ENCODE assay signal across 16 cellular contexts in the genomic region with DNA sequence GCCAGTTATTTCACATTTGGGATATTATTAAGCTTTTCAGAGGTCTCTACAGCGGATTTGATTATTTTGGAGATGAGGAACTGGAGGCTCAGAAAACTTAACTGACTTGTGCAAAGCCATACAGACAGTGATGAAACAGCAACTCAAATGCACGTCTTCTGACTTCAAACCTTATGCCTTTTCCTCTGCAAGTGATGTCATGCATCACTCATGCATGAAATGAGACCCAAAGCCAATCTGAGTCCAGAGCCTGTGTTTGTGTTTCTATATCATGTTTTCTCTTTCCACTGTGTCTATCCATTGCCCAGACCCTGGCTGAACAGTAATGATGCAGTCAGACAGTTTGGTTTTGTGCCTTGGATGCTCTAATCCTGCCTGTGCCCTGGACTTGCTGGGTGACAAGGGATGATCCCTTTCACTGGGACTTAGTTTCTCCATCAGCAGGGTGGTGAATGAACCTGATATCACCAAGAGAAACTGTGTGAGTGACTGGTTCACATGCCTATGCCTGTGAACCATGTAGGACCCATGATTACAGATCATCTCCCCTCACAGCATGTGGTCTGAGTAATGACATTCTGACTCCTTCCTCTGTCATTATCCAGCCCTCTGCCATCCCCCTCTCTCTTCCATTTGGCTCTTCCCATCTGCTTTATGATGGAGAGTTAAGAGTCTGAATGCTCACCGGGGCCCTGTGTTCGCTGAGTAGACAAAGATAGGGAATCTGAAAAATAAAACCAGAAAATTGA. TPM values are rescaled to one million over a fixed set of nuclear protein-coding genes. Genes with fewer than 3 reads are reported as not detected.
A peak's percentile ranks its signal among the peaks of the same experiment; 100 is the strongest.
DNase-seq lines count a peak whose midpoint lies in the region; ATAC-seq and TF ChIP-seq lines count a peak whose summit lies in the region.
"Had no signal": no experiment of that assay in that cellular context is flagged by ENCODE, and none has a peak within 500 bp of the region (broad histone marks: within the 10 kb centered on the region; RNA-seq: fewer than 3 reads in every experiment).

No MANE protein-coding gene starts in this region.

- H3K4me1 Mint-ChIP-seq in stimulated activated naive CD8-positive, alpha-beta T cell treated with anti-CD3 and anti-CD28 coated beads, Interleukin-15, Interleukin-2, amounts not matched to agents 100 ng/mL and 50 ng/mL, for 24 hours (ENCODE audit: low read depth) = peaks cover 45% of the 10 kb centered on the region
- H3K4me1 Mint-ChIP-seq in stimulated activated naive CD8-positive, alpha-beta T cell treated with anti-CD3 and anti-CD28 coated beads, Interleukin-15, amount 100 ng/mL, for 72 hours = peaks cover 35% of the 10 kb centered on the region

- H3K27me3 Mint-ChIP-seq in stimulated activated naive CD8-positive, alpha-beta T cell treated with anti-CD3 and anti-CD28 coated beads, Interleukin-15, Interleukin-2, amounts not matched to agents 100 ng/mL and 50 ng/mL, for 24 hours = no peaks in the 10 kb centered on the region
- H3K27me3 Mint-ChIP-seq in stimulated activated naive CD8-positive, alpha-beta T cell treated with anti-CD3 and anti-CD28 coated beads, Interleukin-15, amount 100 ng/mL, for 72 hours = no peaks in the 10 kb centered on the region
- H3K27me3 Mint-ChIP-seq: effector memory CD8-positive, alpha-beta T cell had no signal

- H3K27ac ChIP-seq in foreskin keratinocyte (no peak overlapping the region), vagina (no peak overlapping the region)
- H3K27ac ChIP-seq: sigmoid colon had no signal

- H3K36me3 Mint-ChIP-seq in stimulated activated naive CD8-positive, alpha-beta T cell treated with anti-CD3 and anti-CD28 coated beads, Interleukin-15, Interleukin-2, amounts not matched to agents 100 ng/mL and 50 ng/mL, for 24 hours (ENCODE audit: low read depth) = peaks cover 30% of the 10 kb centered on the region

- peaks cover 8% of the 10 kb centered on the region for H3K27me3 ChIP-seq in foreskin keratinocyte
- H3K27me3 ChIP-seq in vagina = no peaks in the 10 kb centered on the region
- H3K27me3 ChIP-seq: sigmoid colon had no signal

- no peaks in the 10 kb centered on the region for H3K9me3 ChIP-seq in vagina
- H3K9me3 ChIP-seq: sigmoid colon had no signal

- no peaks in the 10 kb centered on the region for H3K36me3 ChIP-seq in vagina
- H3K36me3 ChIP-seq: sigmoid colon had no signal

- TF ChIP-seq POLR2A in vagina (IDR thresholded peaks at IDR 0.05) = no peak
- TF ChIP-seq POLR2A in GM18505 (IDR thresholded peaks at IDR 0.05; ENCODE audit: borderline replicate concordance, extremely low read depth, insufficient read depth, insufficient read length) = no peak

- H3K27ac Mint-ChIP-seq in stimulated activated naive CD8-positive, alpha-beta T cell treated with anti-CD3 and anti-CD28 coated beads, Interleukin-15, Interleukin-2, amounts not matched to agents 100 ng/mL and 50 ng/mL, for 24 hours = peak overlapping the region; percentile 67
- H3K27ac Mint-ChIP-seq in stimulated activated naive CD8-positive, alpha-beta T cell treated with anti-CD3 and anti-CD28 coated beads, Interleukin-15, amount 100 ng/mL, for 72 hours = peak overlapping the region in 1 of 2 donors; percentile 55
- H3K27ac Mint-ChIP-seq: effector memory CD8-positive, alpha-beta T cell had no signal

- peaks cover 5% of the 10 kb centered on the region for H3K9me3 Mint-ChIP-seq in stimulated activated naive CD8-positive, alpha-beta T cell treated with anti-CD3 and anti-CD28 coated beads, Interleukin-15, Interleukin-2, amounts not matched to agents 100 ng/mL and 50 ng/mL, for 24 hours
- peaks cover 7 to 10% of the 10 kb centered on the region in 2 donors for H3K9me3 Mint-ChIP-seq in stimulated activated naive CD8-positive, alpha-beta T cell treated with anti-CD3 and anti-CD28 coated beads, Interleukin-15, amount 100 ng/mL, for 72 hours
- H3K9me3 Mint-ChIP-seq: effector memory CD8-positive, alpha-beta T cell had no signal

- no peak for TF ChIP-seq CTCF in foreskin keratinocyte (conservative IDR thresholded peaks at IDR 0.05)
- no peak for TF ChIP-seq CTCF in vagina (IDR thresholded peaks at IDR 0.05)

- intact Hi-C loops in vagina (cut with DNase I) (no loop called here), Right ventricle myocardium inferior (cut with DNase I) (no loop called here)

- no peak overlapping the region for H3K4me3 ChIP-seq in vagina
- H3K4me3 ChIP-seq: sigmoid colon had no signal

- no peak for DNase-seq in stimulated activated naive CD8-positive, alpha-beta T cell treated with anti-CD3 and anti-CD28 coated beads, Interleukin-15, amount 100 ng/mL, for 72 hours
- peak; percentile 5 for DNase-seq in NCI-H69 (lab: John Stamatoyannopoulos, UW)
- no peak for DNase-seq in foreskin keratinocyte
- no peak for DNase-seq in vagina (ENCODE audit: extremely low spot score in 2 of 2)
- no peak for DNase-seq in Right ventricle myocardium inferior (ENCODE audit: missing footprints)
- DNase-seq: caudate nucleus; DMS153; effector memory CD8-positive, alpha-beta T cell; NCI-H1417; sigmoid colon; stimulated activated CD4-positive, alpha-beta T cell treated with anti-CD3 and anti-CD28 coated beads, Interleukin-2, amount 100 ng/mL, for 48 hours; trophoblast cell had no signal

- no peak for ATAC-seq in stimulated activated naive CD8-positive, alpha-beta T cell treated with anti-CD3 and anti-CD28 coated beads, Interleukin-15, amount 100 ng/mL, for 72 hours
- peak; percentile 18 for ATAC-seq in foreskin keratinocyte
- ATAC-seq in Right ventricle myocardium inferior = no peak
- no peak for ATAC-seq in GM18505 (IDR thresholded peaks at IDR 0.05; ENCODE audit: unreplicated experiment)
- no peak for ATAC-seq in GM19463 (IDR thresholded peaks at IDR 0.05; ENCODE audit: unreplicated experiment)
- ATAC-seq: effector memory CD8-positive, alpha-beta T cell had no signal

- H3K4me3 Mint-ChIP-seq in stimulated activated naive CD8-positive, alpha-beta T cell treated with anti-CD3 and anti-CD28 coated beads, Interleukin-15, Interleukin-2, amounts not matched to agents 100 ng/mL and 50 ng/mL, for 24 hours = no peak overlapping the region
- H3K4me3 Mint-ChIP-seq in stimulated activated naive CD8-positive, alpha-beta T cell treated with anti-CD3 and anti-CD28 coated beads, Interleukin-15, amount 100 ng/mL, for 72 hours = no peak overlapping the region
- H3K4me3 Mint-ChIP-seq: effector memory CD8-positive, alpha-beta T cell had no signal

- H3K4me1 ChIP-seq in foreskin keratinocyte (peaks cover 9% of the 10 kb centered on the region), vagina (no peaks in the 10 kb centered on the region)
- H3K4me1 ChIP-seq: sigmoid colon had no signal

RNA-seq across cellular contexts. Expression of a gene that starts 33.4 kb away (rescaled TPM):
- total RNA-seq in foreskin keratinocyte = not detected in 2 replicates
- not detected in 2 replicates for polyA plus RNA-seq in foreskin keratinocyte
- 8.6 TPM for total RNA-seq in vagina
- total RNA-seq in Right ventricle myocardium inferior = 0.46 TPM
- total RNA-seq: SK-MEL-5 had no signal
